In the genomic region with DNA sequence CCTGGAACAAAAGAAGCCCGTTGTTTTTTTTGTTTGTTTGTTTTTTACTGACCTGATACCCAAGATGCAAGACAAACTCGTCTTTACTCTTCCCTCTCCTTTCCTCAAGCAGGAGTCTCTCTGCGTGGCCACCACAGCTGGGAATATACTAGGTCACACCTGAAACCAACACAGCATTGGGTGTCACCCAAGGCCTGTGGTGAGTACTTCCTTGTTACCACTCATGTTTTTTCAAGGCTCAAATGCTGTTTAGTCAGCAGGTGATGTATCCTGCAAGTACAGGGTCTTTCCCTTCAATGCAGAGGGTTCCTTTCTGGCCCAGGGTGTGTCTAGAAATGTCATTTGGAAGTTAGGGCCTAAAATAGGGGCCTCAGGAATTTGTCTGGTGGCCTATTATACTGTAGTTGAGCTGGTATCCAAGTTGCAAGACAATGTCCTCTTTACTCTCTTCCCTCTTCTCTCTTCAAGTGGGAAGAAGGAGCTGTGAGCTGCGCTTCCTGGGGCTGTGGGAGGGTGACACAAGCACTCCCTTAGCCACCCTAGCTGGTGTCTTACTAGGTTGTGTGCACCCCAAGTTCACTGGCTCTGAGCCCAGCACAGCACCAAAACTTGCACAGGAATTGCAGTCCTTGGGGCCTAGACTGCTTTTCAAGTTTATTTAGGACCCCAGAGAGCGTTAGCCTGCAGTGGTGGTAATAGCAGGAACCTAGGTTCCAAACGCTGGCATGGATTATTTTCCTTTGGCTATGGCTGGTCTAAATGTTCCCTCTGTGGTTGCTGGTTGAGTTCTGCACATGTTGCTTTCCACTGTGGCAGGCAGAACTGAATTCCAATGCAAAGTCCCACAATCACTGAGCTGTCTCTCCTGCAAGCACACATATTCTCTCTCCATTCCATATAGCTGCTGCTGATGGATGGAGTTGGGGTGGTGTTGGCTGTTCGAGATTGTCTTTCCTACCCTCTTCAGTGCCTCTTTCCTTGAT, we compare ENCODE assay signal across 13 cellular contexts.
DNase-seq lines count a peak whose midpoint lies in the region; ATAC-seq, FAIRE-seq and TF ChIP-seq lines count a peak whose summit lies in the region.
"Had no signal": no experiment of that assay in that cellular context is flagged by ENCODE, and none has a peak within 500 bp of the region (broad histone marks: within the 10 kb centered on the region; RNA-seq: fewer than 3 reads in every experiment).

No MANE protein-coding gene starts in this region.

- no peak for TF ChIP-seq RAD21 in HepG2 (CRISPR knock-in tag; IDR thresholded peaks at IDR 0.05)

- no peak overlapping the region for H3K27ac ChIP-seq in HepG2 (ENCODE audit: extremely low read length, insufficient read depth, low read length)
- H3K27ac ChIP-seq in gastroesophageal sphincter, result no peak overlapping the region

- FAIRE-seq in GM19239 (lab: Jason Lieb, UNC), result peak; percentile 42
- FAIRE-seq in HepG2 (lab: Jason Lieb, UNC), result no peak

- DNase-seq in GM19239 (ENCODE audit: insufficient read length, low spot score) (no peak), HepG2 (ENCODE audit: low spot score) (no peak), OCI-M2 (lab: John Stamatoyannopoulos, UW; ENCODE audit: unreplicated experiment) (no peak)
- DNase-seq: activated CD4-positive, alpha-beta T cell treated with anti-CD3 and anti-CD28 coated beads, Interleukin-2, amount 50 U/mL, for 4 hours; CD8-positive, alpha-beta memory T cell; H7; NCI-H1694 treated with DMSO at 0.1 percent for 48 hours; stimulated activated CD4-positive, alpha-beta T cell treated with anti-CD3 and anti-CD28 coated beads, Interleukin-4, amount 100 ng/mL, for 24 hours had no signal

- intact Hi-C loops in HepG2 (cut with micrococcal nuclease; ENCODE audit: unreplicated experiment), result no loop called here

- no peaks in the 10 kb centered on the region for H3K27me3 Mint-ChIP-seq in nephron (ENCODE audit: low read depth)
- H3K27me3 Mint-ChIP-seq: CD8-positive, alpha-beta memory T cell had no signal

- no peaks in the 10 kb centered on the region for H3K27me3 ChIP-seq in HepG2 (ENCODE audit: control insufficient read depth in 1 of 2, insufficient read depth in 2 of 2, low read length in 2 of 2)
- no peaks in the 10 kb centered on the region for H3K27me3 ChIP-seq in gastroesophageal sphincter

- H3K36me3 ChIP-seq in HepG2 (replicated peaks in 1 of 2; ENCODE audit: control insufficient read depth in 1 of 2, insufficient read depth in 2 of 2, low read length in 2 of 2) (no peaks in the 10 kb centered on the region), gastroesophageal sphincter (no peaks in the 10 kb centered on the region)

- BruUV-seq in HepG2 (replicated peaks; lab: Mats Ljungman, UMichigan), result no TSS peak

- TF ChIP-seq CTCF in nephron (IDR thresholded peaks at IDR 0.05; ENCODE audit: unreplicated experiment in 3 of 3) (no peak), HepG2 (CRISPR knock-in tag; IDR thresholded peaks at IDR 0.05) (no peak), gastroesophageal sphincter (IDR thresholded peaks at IDR 0.05) (no peak)

- H2AFZ ChIP-seq in HepG2 (ENCODE audit: low read length), result no peak overlapping the region

- in situ Hi-C loops in HepG2 (cut with HindIII; ENCODE audit: extremely low pct_ligation_motif_present, low pct_unique_long_range_greater_than_20kb), result no loop called here

- ATAC-seq in HG02610 (IDR thresholded peaks at IDR 0.05; ENCODE audit: unreplicated experiment), result peak; percentile 74
- ATAC-seq in HG03460 (IDR thresholded peaks at IDR 0.05; ENCODE audit: unreplicated experiment), result peak; percentile 69
- ATAC-seq in HepG2, result no peak
- no peak for ATAC-seq in GM21528 (IDR thresholded peaks at IDR 0.05; ENCODE audit: low FRiP score, unreplicated experiment)
- ATAC-seq in gastroesophageal sphincter, result no peak

- H3K4me3 ChIP-seq in HepG2 (replicated peaks in 1 of 3; ENCODE audit: insufficient read depth in 1 of 3, low read depth in 2 of 3, low read length in 3 of 3), result no peak overlapping the region
- H3K4me3 ChIP-seq in gastroesophageal sphincter, result no peak overlapping the region

- H3K4me1 ChIP-seq in HepG2 (ENCODE audit: insufficient read depth, low read length), result no peaks in the 10 kb centered on the region
- no peaks in the 10 kb centered on the region for H3K4me1 ChIP-seq in gastroesophageal sphincter

- 9% methylated on average over 5 of the region's 7 CpGs for WGBS in HepG2 (ENCODE audit: low lambda C conversion rate)
- 90 to 100% methylated on average over 5 to 6 of the region's 7 CpGs for WGBS in gastroesophageal sphincter (ENCODE audit: low coverage in 1 of 2), 2 donors

- H3K4me3 Mint-ChIP-seq in nephron, result no peak overlapping the region
- H3K4me3 Mint-ChIP-seq: CD8-positive, alpha-beta memory T cell had no signal

- H3K27ac Mint-ChIP-seq in nephron, result peak overlapping the region; percentile 45 to 74 (median 62)
- H3K27ac Mint-ChIP-seq: CD8-positive, alpha-beta memory T cell had no signal

- no peaks in the 10 kb centered on the region for H3K36me3 Mint-ChIP-seq in nephron (ENCODE audit: low read depth)
- H3K36me3 Mint-ChIP-seq: CD8-positive, alpha-beta memory T cell had no signal

- CTCF ChIA-PET in HepG2 (lab: Yijun Ruan, JAX; ENCODE audit: low intra/inter-chr PET ratio, low total read pairs), result no interaction called here

- no peak overlapping the region for H3K9ac ChIP-seq in HepG2 (ENCODE audit: insufficient read depth, low read depth, low read length)

- H3K4me1 Mint-ChIP-seq in nephron, result peaks cover 45% of the 10 kb centered on the region
- H3K4me1 Mint-ChIP-seq: CD8-positive, alpha-beta memory T cell had no signal

- no peaks in the 10 kb centered on the region for H3K9me3 Mint-ChIP-seq in nephron

- H3K9me3 ChIP-seq in HepG2 (ENCODE audit: low read length) (no peaks in the 10 kb centered on the region), gastroesophageal sphincter (no peaks in the 10 kb centered on the region)

- TF ChIP-seq POLR2A in HepG2 (IDR thresholded peaks at IDR 0.05; ENCODE audit: insufficient read depth in 1 of 2, low read depth in 2 of 2, low read length in 2 of 2), result no peak
- TF ChIP-seq POLR2A in gastroesophageal sphincter (IDR thresholded peaks at IDR 0.05), result no peak

- TF ChIP-seq EP300 in HepG2 (IDR thresholded peaks at IDR 0.05; ENCODE audit: low read depth in 2 of 2, low read length in 2 of 2) (no peak), HepG2 (CRISPR knock-in tag; IDR thresholded peaks at IDR 0.05; ENCODE audit: borderline replicate concordance) (no peak), gastroesophageal sphincter (IDR thresholded peaks at IDR 0.05) (no peak)

- POLR2A ChIA-PET in HepG2 (lab: Yijun Ruan, JAX), result no interaction called here

- H3K4me2 ChIP-seq in HepG2 (ENCODE audit: low read depth, low read length), result no peak overlapping the region

- no peaks in the 10 kb centered on the region for H3K79me2 ChIP-seq in HepG2 (ENCODE audit: insufficient read depth, low read length)

- H4K20me1 ChIP-seq in HepG2 (ENCODE audit: insufficient read depth, low read length), result no peaks in the 10 kb centered on the region

TF ChIP-seq in HepG2, 621 proteins besides CTCF, POLR2A, EP300 and RAD21 (continues in another document):
- TF ChIP-seq, protein P1, sequence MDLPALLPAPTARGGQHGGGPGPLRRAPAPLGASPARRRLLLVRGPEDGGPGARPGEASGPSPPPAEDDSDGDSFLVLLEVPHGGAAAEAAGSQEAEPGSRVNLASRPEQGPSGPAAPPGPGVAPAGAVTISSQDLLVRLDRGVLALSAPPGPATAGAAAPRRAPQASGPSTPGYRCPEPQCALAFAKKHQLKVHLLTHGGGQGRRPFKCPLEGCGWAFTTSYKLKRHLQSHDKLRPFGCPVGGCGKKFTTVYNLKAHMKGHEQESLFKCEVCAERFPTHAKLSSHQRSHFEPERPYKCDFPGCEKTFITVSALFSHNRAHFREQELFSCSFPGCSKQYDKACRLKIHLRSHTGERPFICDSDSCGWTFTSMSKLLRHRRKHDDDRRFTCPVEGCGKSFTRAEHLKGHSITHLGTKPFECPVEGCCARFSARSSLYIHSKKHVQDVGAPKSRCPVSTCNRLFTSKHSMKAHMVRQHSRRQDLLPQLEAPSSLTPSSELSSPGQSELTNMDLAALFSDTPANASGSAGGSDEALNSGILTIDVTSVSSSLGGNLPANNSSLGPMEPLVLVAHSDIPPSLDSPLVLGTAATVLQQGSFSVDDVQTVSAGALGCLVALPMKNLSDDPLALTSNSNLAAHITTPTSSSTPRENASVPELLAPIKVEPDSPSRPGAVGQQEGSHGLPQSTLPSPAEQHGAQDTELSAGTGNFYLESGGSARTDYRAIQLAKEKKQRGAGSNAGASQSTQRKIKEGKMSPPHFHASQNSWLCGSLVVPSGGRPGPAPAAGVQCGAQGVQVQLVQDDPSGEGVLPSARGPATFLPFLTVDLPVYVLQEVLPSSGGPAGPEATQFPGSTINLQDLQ (CRISPR knock-in tag; IDR thresholded peaks at IDR 0.05), result no peak
- TF ChIP-seq BCLAF1 (IDR thresholded peaks at IDR 0.05), result no peak
- no peak for TF ChIP-seq SRSF4 (IDR thresholded peaks at IDR 0.05; ENCODE audit: low read depth, low read length, poor library complexity, severe bottlenecking)
- TF ChIP-seq ZNF607 (CRISPR knock-in tag; IDR thresholded peaks at IDR 0.05; ENCODE audit: borderline replicate concordance), result no peak
- no peak for TF ChIP-seq ZNF552 (CRISPR knock-in tag; IDR thresholded peaks at IDR 0.05; ENCODE audit: borderline replicate concordance)
- no peak for TF ChIP-seq DPF2 (CRISPR knock-in tag; IDR thresholded peaks at IDR 0.05; ENCODE audit: borderline replicate concordance, low read depth)
- TF ChIP-seq GABPB1 (CRISPR knock-in tag; IDR thresholded peaks at IDR 0.05), result no peak

Comparison
In these comparisons a context has a peak if more than half of its experiments do, and no peak if none do; other contexts are left out.
1. ATAC-seq: peak in HG02610 (single experiment) and HG03460 (single experiment); none in HepG2 (single experiment), GM21528 (single experiment) and gastroesophageal sphincter (single experiment).